Comparison of ENCODE assay signal across 4 cellular contexts in the genomic region with DNA sequence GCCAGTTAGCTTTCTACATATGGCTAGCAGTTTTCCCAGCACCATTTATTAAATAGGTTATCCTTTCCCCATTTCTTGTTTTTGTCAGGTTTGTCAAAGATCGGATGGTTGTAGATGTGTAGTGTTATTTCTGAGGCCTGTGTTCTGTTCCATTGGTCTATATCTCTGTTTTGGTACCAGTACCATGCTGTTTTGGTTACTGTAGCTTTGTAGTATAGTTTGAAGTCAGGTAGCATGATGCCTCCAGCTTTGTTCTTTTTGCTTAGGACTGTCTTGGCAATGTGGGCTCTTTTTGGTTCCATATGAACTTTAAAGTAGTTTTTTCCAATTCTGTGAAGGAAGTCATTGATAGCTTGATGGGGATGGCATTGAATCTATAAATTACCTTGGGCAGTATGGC. TPM values are rescaled to one million over a fixed set of nuclear protein-coding genes. Genes with fewer than 3 reads are reported as not detected.
DNase-seq lines count a peak whose midpoint lies in the region; ATAC-seq, FAIRE-seq and TF ChIP-seq lines count a peak whose summit lies in the region.
"Not testable (repeated sequence)": the region's sequence is repeated elsewhere in the genome, so short reads cannot be mapped to it uniquely, and the experiment has no call there.

No MANE protein-coding gene starts in this region.

- not testable (repeated sequence) for H3K27ac Mint-ChIP-seq in neural crest cell (ENCODE audit: unreplicated experiment)

- POLR2A ChIA-PET in HEK293 (lab: Yijun Ruan, JAX); K562 (lab: Yijun Ruan, JAX); HepG2 (lab: Yijun Ruan, JAX): not testable (repeated sequence)

- not testable (repeated sequence) for TF ChIP-seq EP300 in K562 (IDR thresholded peaks at IDR 0.05; ENCODE audit: low read length); HepG2 (IDR thresholded peaks at IDR 0.05; ENCODE audit: low read depth in 2 of 2, low read length in 2 of 2); HepG2 (CRISPR knock-in tag; IDR thresholded peaks at IDR 0.05; ENCODE audit: borderline replicate concordance)

- not testable (repeated sequence) for TF ChIP-seq RAD21 in K562 (CRISPR knock-in tag; conservative IDR thresholded peaks at IDR 0.05 in 1 of 2, IDR thresholded peaks at IDR 0.05 in 1 of 2); HepG2 (CRISPR knock-in tag; IDR thresholded peaks at IDR 0.05)

- not testable (repeated sequence) for H3K9me1 ChIP-seq in K562 (ENCODE audit: control insufficient read depth, insufficient read depth, low read length)

- in situ Hi-C loops in K562 (cut with MboI); HepG2 (cut with HindIII; ENCODE audit: extremely low pct_ligation_motif_present, low pct_unique_long_range_greater_than_20kb): not testable (repeated sequence)

- not testable (repeated sequence) for H3K4me2 ChIP-seq in K562 (ENCODE audit: insufficient read depth, low read length); HepG2 (ENCODE audit: low read depth, low read length)

- H2AFZ ChIP-seq in K562 (ENCODE audit: low read depth, low read length); HepG2 (ENCODE audit: low read length): not testable (repeated sequence)

- H3K4me1 ChIP-seq in HEK293 (ENCODE audit: control insufficient read depth, insufficient read depth, low read length); K562 (replicated peaks in 1 of 2; ENCODE audit: control insufficient read depth in 2 of 2, insufficient read depth in 2 of 2, low read length in 2 of 2): not testable (repeated sequence)
- H3K4me1 ChIP-seq in HepG2 (ENCODE audit: insufficient read depth, low read length), result peaks cover 28% of the 10 kb centered on the region

- CTCF ChIA-PET in HEK293 (lab: Yijun Ruan, JAX); K562 (lab: Yijun Ruan, JAX; ENCODE audit: low intra/inter-chr PET ratio); HepG2 (lab: Yijun Ruan, JAX; ENCODE audit: low intra/inter-chr PET ratio, low total read pairs): not testable (repeated sequence)

- not testable (repeated sequence) for BruUV-seq in K562 (replicated peaks; lab: Mats Ljungman, UMichigan); HepG2 (replicated peaks; lab: Mats Ljungman, UMichigan)

- H3K9ac ChIP-seq in K562 (ENCODE audit: insufficient read depth in 1 of 2, low read depth in 2 of 2, low read length in 2 of 2); HepG2 (ENCODE audit: insufficient read depth, low read depth, low read length): not testable (repeated sequence)

- H3K9me3 Mint-ChIP-seq in neural crest cell, result not testable (repeated sequence)

- H3K27me3 Mint-ChIP-seq in neural crest cell (ENCODE audit: low read depth), result not testable (repeated sequence)

- peaks cover 11% of the 10 kb centered on the region for H3K4me1 Mint-ChIP-seq in neural crest cell

- not testable (repeated sequence) for FAIRE-seq in K562 (lab: Jason Lieb, UNC); HepG2 (lab: Jason Lieb, UNC)

- H3K27ac ChIP-seq in HEK293 (ENCODE audit: extremely low read depth, low read depth, low read length); K562 (ENCODE audit: extremely low read depth, low read depth, low read length); HepG2 (ENCODE audit: extremely low read length, insufficient read depth, low read length): not testable (repeated sequence)

- not testable (repeated sequence) for DNase-seq in K562 (ENCODE audit: extremely low read depth in 1 of 4, low spot score in 3 of 4); HepG2 (ENCODE audit: low spot score); neural crest cell (ENCODE audit: low read depth, low spot score)

- TF ChIP-seq POLR2A in K562 (conservative IDR thresholded peaks at IDR 0.05); HepG2 (IDR thresholded peaks at IDR 0.05; ENCODE audit: insufficient read depth in 1 of 2, low read depth in 2 of 2, low read length in 2 of 2): not testable (repeated sequence)

- not testable (repeated sequence) for H3K9me3 ChIP-seq in HEK293 (ENCODE audit: control insufficient read depth, insufficient read depth, low read depth, low read length); K562 (replicated peaks; ENCODE audit: control insufficient read depth, insufficient read depth, low read depth, low read length); HepG2 (ENCODE audit: low read length)

- H3K36me3 Mint-ChIP-seq in neural crest cell (ENCODE audit: low read depth), result not testable (repeated sequence)

- H3K36me3 ChIP-seq in HEK293 (ENCODE audit: control insufficient read depth in 2 of 2, insufficient read depth in 1 of 2, low read length in 2 of 2); K562 (ENCODE audit: control insufficient read depth, insufficient read depth, low read length); HepG2 (replicated peaks in 1 of 2; ENCODE audit: control insufficient read depth in 1 of 2, insufficient read depth in 2 of 2, low read length in 2 of 2): not testable (repeated sequence)

- H3K79me2 ChIP-seq in K562 (ENCODE audit: control insufficient read depth, insufficient read depth, low read length); HepG2 (ENCODE audit: insufficient read depth, low read length): not testable (repeated sequence)

- H3K27me3 ChIP-seq in K562 (ENCODE audit: control insufficient read depth in 2 of 2, insufficient read depth in 2 of 2, low read length in 2 of 2); HepG2 (ENCODE audit: control insufficient read depth in 1 of 2, insufficient read depth in 2 of 2, low read length in 2 of 2): not testable (repeated sequence)

- not testable (repeated sequence) for H4K20me1 ChIP-seq in K562 (replicated peaks; ENCODE audit: control insufficient read depth, insufficient read depth, low read length); HepG2 (ENCODE audit: insufficient read depth, low read length)

- not testable (repeated sequence) for H3K4me3 ChIP-seq in HEK293 (ENCODE audit: low read depth, low read length); K562; HepG2 (replicated peaks in 1 of 3; ENCODE audit: insufficient read depth in 1 of 3, low read depth in 2 of 3, low read length in 3 of 3)

- intact Hi-C loops in K562 (cut with micrococcal nuclease), result loop anchor here (10.0 kb wide), 1 partner anchor 87 kb away; a partner anchor contains a TSS
- intact Hi-C loops in HepG2 (cut with micrococcal nuclease; ENCODE audit: unreplicated experiment), result not testable (repeated sequence)

- WGBS in K562 (ENCODE audit: insufficient coverage, low coverage, missing lambda C conversion rate), result 75% methylated on average over 1 of the region's 1 CpG
- WGBS in HepG2 (ENCODE audit: low lambda C conversion rate), result 99% methylated on average over 1 of the region's 1 CpG

- H3K4me3 Mint-ChIP-seq in neural crest cell, result peak overlapping the region; percentile 65

- not testable (repeated sequence) for ATAC-seq in K562, HepG2

- TF ChIP-seq CTCF in HEK293 (tag by site-specific recombination; IDR thresholded peaks at IDR 0.05); K562 (IDR thresholded peaks at IDR 0.05 in 2 of 3, conservative IDR thresholded peaks at IDR 0.05 in 1 of 3; ENCODE audit: insufficient read depth in 2 of 3, low read depth in 1 of 3, low read length in 3 of 3); HepG2 (CRISPR knock-in tag; IDR thresholded peaks at IDR 0.05); neural crest cell (conservative IDR thresholded peaks at IDR 0.05): not testable (repeated sequence)

RNA-seq across cellular contexts. Expression of a gene that starts 28.5 kb away (rescaled TPM):
- total RNA-seq in K562 (2011; cell fraction: chromatin; rRNA removed; ENCODE audit: low replicate concordance), result 7.1 and 20.8 TPM in 2 replicates
- 5.3 and 8.0 TPM in 2 replicates for total RNA-seq in K562 (2011; cell fraction: nucleolus; rRNA removed)
- 12.2 and 17.0 TPM in 2 replicates for total RNA-seq in K562 (2011; cell fraction: nucleoplasm; rRNA removed)
- total RNA-seq in K562 (2014; rRNA removed), result 6.9 and 7.2 TPM in 2 replicates
- total RNA-seq in K562 (2014; rRNA removed; fragmentation: Illumina TruSeq; extraction: Trizol), result 17.0 and 18.9 TPM in 2 replicates
- 11.8 and 13.6 TPM in 2 replicates for total RNA-seq in K562 (2015; rRNA removed; fragmentation: Illumina TruSeq; extraction: Trizol)
- 10.4 and 12.8 TPM in 2 replicates for total RNA-seq in K562 (2021)
- polyA plus RNA-seq in K562 (2011; rRNA removed), result 12.3 and 13.0 TPM in 2 replicates
- polyA plus RNA-seq in K562 (2011; cell fraction: cytosol; rRNA removed), result 6.4 and 8.1 TPM in 2 replicates
- polyA plus RNA-seq in K562 (2011; cell fraction: nucleus; rRNA removed), result 10.6 and 11.1 TPM in 2 replicates
- polyA plus RNA-seq in K562 (2012), result 7.3 and 17.5 TPM in 2 replicates
- polyA plus RNA-seq in K562 (2014; fragmentation: Illumina TruSeq; extraction: Trizol), result 18.3 and 21.8 TPM in 2 replicates
- 10 to 100 TPM in 1 of 2 experiments, 1 to 10 TPM in 1; 6.0 to 11.5 TPM for polyA plus RNA-seq in K562 (2014; fragmentation: Nextera tagmentation; extraction: Ambion mirVana)
- polyA plus RNA-seq in K562 (2014; rRNA removed), result 11.8 and 12.2 TPM in 2 replicates
- polyA minus RNA-seq in K562 (2011; rRNA and poly(A)+ RNA removed), result 8.6 and 10.0 TPM in 2 replicates
- 4.2 and 5.0 TPM in 2 replicates for polyA minus RNA-seq in K562 (2011; cell fraction: cytosol; rRNA and poly(A)+ RNA removed)
- polyA minus RNA-seq in K562 (2011; cell fraction: nucleus; rRNA and poly(A)+ RNA removed), result 5.0 and 7.9 TPM in 2 replicates
- 119 and 158 TPM in 2 replicates for total RNA-seq in HepG2 (2016; rRNA removed; fragmentation: Illumina TruSeq; extraction: Trizol)
- 154 and 169 TPM in 2 replicates for total RNA-seq in HepG2 (2016; cell fraction: cytosol; rRNA removed; fragmentation: Illumina TruSeq; extraction: Trizol; ENCODE audit: low read depth)
- 111 and 161 TPM in 2 replicates for total RNA-seq in HepG2 (2016; cell fraction: insoluble cytoplasmic fraction; rRNA removed; fragmentation: Illumina TruSeq; extraction: Trizol)
- total RNA-seq in HepG2 (2016; cell fraction: membrane; rRNA removed; fragmentation: Illumina TruSeq; extraction: Trizol), result 165 and 196 TPM in 2 replicates
- 192 and 219 TPM in 2 replicates for total RNA-seq in HepG2 (2016; cell fraction: nucleus; rRNA removed; fragmentation: Illumina TruSeq; extraction: Trizol)
- polyA plus RNA-seq in HepG2 (2011; rRNA removed), result 131 and 134 TPM in 2 replicates
- polyA plus RNA-seq in HepG2 (2011; cell fraction: cytosol; rRNA removed), result 57.1 and 79.7 TPM in 2 replicates
- polyA plus RNA-seq in HepG2 (2011; cell fraction: nucleus; rRNA removed), result 77.3 and 94.7 TPM in 2 replicates
- polyA plus RNA-seq in HepG2 (2012), result 103 and 118 TPM in 2 replicates
- polyA plus RNA-seq in HepG2 (2016; cell fraction: cytosol; fragmentation: Illumina TruSeq; extraction: Trizol; ENCODE audit: low read depth), result 19.6 and 24.5 TPM in 2 replicates
- polyA plus RNA-seq in HepG2 (2016; cell fraction: insoluble cytoplasmic fraction; fragmentation: Illumina TruSeq; extraction: Trizol; ENCODE audit: low read depth), result 95.4 and 102 TPM in 2 replicates
- polyA plus RNA-seq in HepG2 (2016; cell fraction: membrane; fragmentation: Illumina TruSeq; extraction: Trizol; ENCODE audit: low read depth), result 45.8 and 50.4 TPM in 2 replicates
- polyA plus RNA-seq in HepG2 (2016; cell fraction: nucleus; fragmentation: Illumina TruSeq; extraction: Trizol; ENCODE audit: insufficient read depth, low read depth), result 216 and 223 TPM in 2 replicates
- 24.3 and 71.9 TPM in 2 replicates for polyA minus RNA-seq in HepG2 (2011; rRNA and poly(A)+ RNA removed; ENCODE audit: low replicate concordance)
- polyA minus RNA-seq in HepG2 (2011; cell fraction: cytosol; rRNA and poly(A)+ RNA removed), result 59.9 and 69.8 TPM in 2 replicates
- polyA minus RNA-seq in HepG2 (2011; cell fraction: nucleus; rRNA and poly(A)+ RNA removed), result 211 and 242 TPM in 2 replicates
- 10.6 and 12.7 TPM in 2 replicates for total RNA-seq in neural crest cell
